Comparison of ENCODE assay signal across 17 cellular contexts in genomic region chr10:121307411-121307980, GRCh38.
"Had no signal": no experiment of that assay in that cellular context is flagged by ENCODE, and none has a peak within 500 bp of the region (broad histone marks: within the 10 kb centered on the region; RNA-seq: fewer than 3 reads in every experiment).

No MANE protein-coding gene starts in this region.

- H3K4me3 Mint-ChIP-seq: dendritic cell treated with granulocyte-macrophage colony-stimulating factor and Interleukin-4, amounts not matched to agents 40 ng/mL and 50 ng/mL, for 4 days; effector memory CD8-positive, alpha-beta T cell; naive thymus-derived CD8-positive, alpha-beta T cell; stimulated activated naive B cell treated with anti-CD40 and anti-IgM and Interleukin-4, amounts not matched to agents 10 μg/mL and 1 μg/mL and 100 μg/mL, for 72 hours; type B pancreatic cell had no signal

- H3K4me3 ChIP-seq: gastroesophageal sphincter, mucosa of descending colon, psoas muscle, stomach had no signal

- ATAC-seq: effector memory CD8-positive, alpha-beta T cell; gastroesophageal sphincter; left lobe of liver; mucosa of descending colon; naive thymus-derived CD8-positive, alpha-beta T cell; psoas muscle; sciatic nerve; stimulated activated naive B cell treated with anti-CD40 and anti-IgM and Interleukin-4, amounts not matched to agents 10 μg/mL and 1 μg/mL and 100 μg/mL, for 72 hours had no signal

- H3K36me3 Mint-ChIP-seq: naive thymus-derived CD8-positive, alpha-beta T cell; stimulated activated naive B cell treated with anti-CD40 and anti-IgM and Interleukin-4, amounts not matched to agents 10 μg/mL and 1 μg/mL and 100 μg/mL, for 72 hours had no signal

- H3K4me1 Mint-ChIP-seq: naive thymus-derived CD8-positive, alpha-beta T cell; stimulated activated naive B cell treated with anti-CD40 and anti-IgM and Interleukin-4, amounts not matched to agents 10 μg/mL and 1 μg/mL and 100 μg/mL, for 72 hours had no signal

- H3K27ac ChIP-seq: gastroesophageal sphincter, neutrophil, psoas muscle, stomach had no signal

- H3K27me3 ChIP-seq: gastroesophageal sphincter had no signal

- H3K27ac Mint-ChIP-seq: dendritic cell treated with granulocyte-macrophage colony-stimulating factor and Interleukin-4, amounts not matched to agents 40 ng/mL and 50 ng/mL, for 4 days; effector memory CD8-positive, alpha-beta T cell; naive thymus-derived CD8-positive, alpha-beta T cell; stimulated activated naive B cell treated with anti-CD40 and anti-IgM and Interleukin-4, amounts not matched to agents 10 μg/mL and 1 μg/mL and 100 μg/mL, for 72 hours; type B pancreatic cell had no signal

- H3K4me1 ChIP-seq: gastroesophageal sphincter, psoas muscle had no signal

- H3K9me3 Mint-ChIP-seq: dendritic cell treated with granulocyte-macrophage colony-stimulating factor and Interleukin-4, amounts not matched to agents 40 ng/mL and 50 ng/mL, for 4 days; effector memory CD8-positive, alpha-beta T cell had no signal

- DNase-seq: cerebellar nuclear complex; effector memory CD8-positive, alpha-beta T cell; erythroblast; mucosa of descending colon; naive thymus-derived CD8-positive, alpha-beta T cell; psoas muscle; stimulated activated CD4-positive, alpha-beta T cell treated with anti-CD3 and anti-CD28 coated beads, Interleukin-2, amount 100 ng/mL, for 24 hours; stimulated activated CD4-positive, alpha-beta T cell treated with anti-CD3 and anti-CD28 coated beads, Interleukin-4, amount 100 ng/mL, for 4 hours; stimulated activated naive B cell treated with anti-CD40 and anti-IgM and Interleukin-4, amounts not matched to agents 10 μg/mL and 1 μg/mL and 100 μg/mL, for 72 hours; stomach; substantia nigra had no signal

- H3K27me3 Mint-ChIP-seq: dendritic cell treated with granulocyte-macrophage colony-stimulating factor and Interleukin-4, amounts not matched to agents 40 ng/mL and 50 ng/mL, for 4 days had no signal

- H3K36me3 ChIP-seq: gastroesophageal sphincter, neutrophil, stomach had no signal

- H3K9me3 ChIP-seq: gastroesophageal sphincter, mucosa of descending colon, neutrophil, psoas muscle, stomach had no signal
